Comparison of ENCODE assay signal across 10 cellular contexts in genomic region chr1:148362930-148363810, GRCh38.
DNase-seq lines count a peak whose midpoint lies in the region; ATAC-seq and TF ChIP-seq lines count a peak whose summit lies in the region.
"Had no signal": no experiment of that assay in that cellular context is flagged by ENCODE, and none has a peak within 500 bp of the region (broad histone marks: within the 10 kb centered on the region; RNA-seq: fewer than 3 reads in every experiment).

No MANE protein-coding gene starts in this region.

- H3K36me3 ChIP-seq in left ventricle myocardium inferior (no peaks in the 10 kb centered on the region), iPS-15b (ENCODE audit: control insufficient read depth, insufficient read depth, low read length) (no peaks in the 10 kb centered on the region), right lobe of liver (no peaks in the 10 kb centered on the region)

- ATAC-seq in Right ventricle myocardium inferior (no peak), right lobe of liver (no peak), HG03135 (IDR thresholded peaks at IDR 0.05; ENCODE audit: unreplicated experiment) (no peak)

- TF ChIP-seq CTCF in left ventricle myocardium inferior (IDR thresholded peaks at IDR 0.05; ENCODE audit: borderline replicate concordance) (no peak), type B pancreatic cell (conservative IDR thresholded peaks at IDR 0.05) (no peak), right lobe of liver (IDR thresholded peaks at IDR 0.05) (no peak)

- peaks cover 52% of the 10 kb centered on the region for H3K4me1 Mint-ChIP-seq in activated naive CD8-positive, alpha-beta T cell treated with anti-CD3 and anti-CD28 coated beads for 36 hours
- peaks cover 18% of the 10 kb centered on the region for H3K4me1 Mint-ChIP-seq in type B pancreatic cell (ENCODE audit: unreplicated experiment)

- intact Hi-C loops in left ventricle myocardium inferior (cut with micrococcal nuclease) (no loop called here), Right ventricle myocardium inferior (cut with DNase I) (no loop called here), right lobe of liver (cut with DNase I) (no loop called here)

- H3K4me1 ChIP-seq in left ventricle myocardium inferior = peaks cover 14% of the 10 kb centered on the region
- H3K4me1 ChIP-seq in iPS-15b (ENCODE audit: control insufficient read depth, insufficient read depth, low read length) = no peaks in the 10 kb centered on the region
- H3K4me1 ChIP-seq in right lobe of liver = peaks cover 0 to 2% (median 0%) of the 10 kb centered on the region in 4 donors
- H3K4me1 ChIP-seq: testis had no signal

- no peak for TF ChIP-seq POLR2A in right lobe of liver (IDR thresholded peaks at IDR 0.05)

- CTCF ChIA-PET in HEK293T (lab: Yijun Ruan, JAX) = interaction anchor here (0.6 kb wide), 1 partner anchor 14 kb away, joined by 3 read pairs; no protein-coding TSS in a partner anchor

- H3K9me3 ChIP-seq in left ventricle myocardium inferior (replicated peaks) (no peaks in the 10 kb centered on the region), iPS-15b (ENCODE audit: control insufficient read depth, insufficient read depth, low read length) (no peaks in the 10 kb centered on the region), right lobe of liver (no peaks in the 10 kb centered on the region)
- H3K9me3 ChIP-seq: testis had no signal

- H3K4me3 Mint-ChIP-seq in activated naive CD8-positive, alpha-beta T cell treated with anti-CD3 and anti-CD28 coated beads for 36 hours = peak overlapping the region; percentile 81
- H3K4me3 Mint-ChIP-seq in type B pancreatic cell = peak overlapping the region; percentile 88

- POLR2A ChIA-PET in HEK293T (lab: Yijun Ruan, JAX) = interaction anchor here (1.1 kb wide), 1 partner anchor 25 kb away, joined by 5 read pairs; no protein-coding TSS in a partner anchor

- peaks cover 86% of the 10 kb centered on the region for H3K27me3 ChIP-seq in left ventricle myocardium inferior (ENCODE audit: low read depth)
- peaks cover 14% of the 10 kb centered on the region for H3K27me3 ChIP-seq in iPS-15b (ENCODE audit: control insufficient read depth, insufficient read depth, low read length)
- H3K27me3 ChIP-seq in right lobe of liver = peaks cover 0 to 8% of the 10 kb centered on the region in 2 donors
- H3K27me3 ChIP-seq: testis had no signal

- H3K27ac ChIP-seq in left ventricle myocardium inferior (replicated peaks) (no peak overlapping the region), right lobe of liver (no peak overlapping the region)
- H3K27ac ChIP-seq: testis had no signal

- H3K9me3 Mint-ChIP-seq in activated naive CD8-positive, alpha-beta T cell treated with anti-CD3 and anti-CD28 coated beads for 36 hours = no peaks in the 10 kb centered on the region
- H3K9me3 Mint-ChIP-seq in type B pancreatic cell = no peaks in the 10 kb centered on the region

- 77% methylated on average over 14 of the region's 14 CpGs for WGBS in right lobe of liver (ENCODE audit: insufficient coverage, low coverage, low lambda C conversion rate, missing lambda C conversion rate)

- no peaks in the 10 kb centered on the region for H3K36me3 Mint-ChIP-seq in activated naive CD8-positive, alpha-beta T cell treated with anti-CD3 and anti-CD28 coated beads for 36 hours
- peaks cover 3% of the 10 kb centered on the region for H3K36me3 Mint-ChIP-seq in type B pancreatic cell

- peak overlapping the region; percentile 81 for H3K27ac Mint-ChIP-seq in activated naive CD8-positive, alpha-beta T cell treated with anti-CD3 and anti-CD28 coated beads for 36 hours
- peak overlapping the region; percentile 91 for H3K27ac Mint-ChIP-seq in type B pancreatic cell

- peak overlapping the region; percentile 38 for H3K4me3 ChIP-seq in left ventricle myocardium inferior
- H3K4me3 ChIP-seq in iPS-15b (ENCODE audit: low read depth, low read length) = peak overlapping the region; percentile 76
- H3K4me3 ChIP-seq in right lobe of liver = no peak overlapping the region

- H3K27me3 Mint-ChIP-seq in activated naive CD8-positive, alpha-beta T cell treated with anti-CD3 and anti-CD28 coated beads for 36 hours = peaks cover 8% of the 10 kb centered on the region
- H3K27me3 Mint-ChIP-seq in type B pancreatic cell = peaks cover 46% of the 10 kb centered on the region

- DNase-seq in left ventricle myocardium inferior (no peak), Right ventricle myocardium inferior (ENCODE audit: missing footprints) (no peak), type B pancreatic cell (ENCODE audit: extremely low spot score, unreplicated experiment) (no peak), right lobe of liver (no peak), HEK293T (ENCODE audit: extremely low spot score) (no peak)
- DNase-seq in activated naive CD8-positive, alpha-beta T cell treated with anti-CD3 and anti-CD28 coated beads for 36 hours = peak; percentile 50
- DNase-seq: NCI-H1436 treated with DMSO at 0.1 percent for 48 hours had no signal

- no peak overlapping the region for H3K9ac ChIP-seq in iPS-15b (ENCODE audit: low read depth, low read length)

TF ChIP-seq in HEK293T, 16 proteins besides CTCF, POLR2A, EP300 and RAD21:
- TF ChIP-seq FOXA1 (IDR thresholded peaks at IDR 0.05) = no peak
- no peak for TF ChIP-seq NFRKB (IDR thresholded peaks at IDR 0.05)
- TF ChIP-seq SP1 (IDR thresholded peaks at IDR 0.05) = no peak

Comparison
In these comparisons a context has a peak if more than half of its experiments do, and no peak if none do; other contexts are left out.
1. H3K4me3 ChIP-seq: peak in left ventricle myocardium inferior (single experiment) and iPS-15b (single experiment); none in right lobe of liver (0 of 3).